ENCODE assay signal across 8 cellular contexts in genomic region chr7:5525271-5526189, GRCh38. TPM values are rescaled to one million over a fixed set of nuclear protein-coding genes. Genes with fewer than 3 reads are reported as not detected.
DNase-seq lines count a peak whose midpoint lies in the region; ATAC-seq and TF ChIP-seq lines count a peak whose summit lies in the region.

No MANE protein-coding gene starts in this region.

- H3K27ac ChIP-seq in OCI-LY3 (ENCODE audit: low read length), result peak overlapping the region; percentile 100
- H3K27ac ChIP-seq in lower lobe of right lung, result peak overlapping the region; percentile 100

- no peaks in the 10 kb centered on the region for H3K4me1 ChIP-seq in OCI-LY3 (ENCODE audit: low read length)
- H3K4me1 ChIP-seq in lower lobe of right lung, result peaks cover 33% of the 10 kb centered on the region

- H3K4me2 ChIP-seq in OCI-LY3 (ENCODE audit: low read length), result no peak overlapping the region

- no peak overlapping the region for H3K9ac ChIP-seq in OCI-LY3 (ENCODE audit: low read length)

- ATAC-seq in lower lobe of right lung (no peak), HG02798 (IDR thresholded peaks at IDR 0.05; ENCODE audit: poor library complexity, unreplicated experiment) (no peak), HG03159 (IDR thresholded peaks at IDR 0.05; ENCODE audit: unreplicated experiment) (no peak)

- no peak overlapping the region for H2AFZ ChIP-seq in OCI-LY3 (ENCODE audit: low read depth, low read length)

- H3K4me3 ChIP-seq in OCI-LY3 (ENCODE audit: low read length), result no peak overlapping the region
- H3K4me3 ChIP-seq in astrocyte of the spinal cord (ENCODE audit: low read depth, low read length), result no peak overlapping the region
- H3K4me3 ChIP-seq in lower lobe of right lung, result no peak overlapping the region

- peaks cover 47% of the 10 kb centered on the region for H4K20me1 ChIP-seq in OCI-LY3 (ENCODE audit: insufficient read depth, low read length)

- peak; percentile 39 for DNase-seq in NCI-H2227 treated with DMSO at 0.1 percent for 48 hours (lab: John Stamatoyannopoulos, UW)
- no peak for DNase-seq in NCI-H2227 (lab: John Stamatoyannopoulos, UW; ENCODE audit: unreplicated experiment)
- DNase-seq in astrocyte of the spinal cord (ENCODE audit: low read depth, low spot score), result peak; percentile 62
- no peak for DNase-seq in lower lobe of right lung
- no peak for DNase-seq in NCI-H1694 treated with DMSO at 0.1 percent for 48 hours (lab: John Stamatoyannopoulos, UW)

- peaks cover 29% of the 10 kb centered on the region for H3K79me2 ChIP-seq in OCI-LY3 (ENCODE audit: low read length)

- in situ Hi-C loops in astrocyte of the spinal cord (cut with HindIII; ENCODE audit: low sequenced_read_pairs), result no loop called here

- TF ChIP-seq CTCF in OCI-LY3 (IDR thresholded peaks at IDR 0.05; ENCODE audit: low read depth, low read length), result no peak
- TF ChIP-seq CTCF in astrocyte of the spinal cord (IDR thresholded peaks at IDR 0.05; ENCODE audit: low read depth, low read length), result no peak
- TF ChIP-seq CTCF in lower lobe of right lung (IDR thresholded peaks at IDR 0.05), result no peak

- H3K36me3 ChIP-seq in OCI-LY3 (replicated peaks; ENCODE audit: low read depth, low read length), result peaks cover 47% of the 10 kb centered on the region
- H3K36me3 ChIP-seq in lower lobe of right lung, result peaks cover 44% of the 10 kb centered on the region

- H3K9me3 ChIP-seq in OCI-LY3 (ENCODE audit: insufficient read depth, low read length), result no peaks in the 10 kb centered on the region
- H3K9me3 ChIP-seq in lower lobe of right lung, result no peaks in the 10 kb centered on the region

- H3K27me3 ChIP-seq in OCI-LY3 (ENCODE audit: low read depth, low read length) (no peaks in the 10 kb centered on the region), lower lobe of right lung (ENCODE audit: low read depth) (no peaks in the 10 kb centered on the region)

- intact Hi-C loops in lower lobe of right lung (cut with DNase I), result no loop called here

RNA-seq across cellular contexts. Expression of gene ACTB, which starts 4.9 kb away (rescaled TPM):
- total RNA-seq in lower lobe of right lung, result 3,617 TPM

RNA-seq across cellular contexts. Expression of gene FBXL18, which starts 11.9 kb away (rescaled TPM):
- 9.2 TPM for total RNA-seq in lower lobe of right lung

Comparison
In these comparisons a context has a peak if more than half of its experiments do, and no peak if none do; other contexts are left out.
1. DNase-seq: peak in NCI-H2227 treated with DMSO at 0.1 percent for 48 hours (single experiment) and astrocyte of the spinal cord (single experiment); none in NCI-H2227 (single experiment), lower lobe of right lung (single experiment) and NCI-H1694 treated with DMSO at 0.1 percent for 48 hours (single experiment).